In genomic region chr15:82985688-82986441, GRCh38 we compare ENCODE assay signal across 8 cellular contexts. TPM values are rescaled to one million over a fixed set of nuclear protein-coding genes. Genes with fewer than 3 reads are reported as not detected.
DNase-seq lines count a peak whose midpoint lies in the region; ATAC-seq and TF ChIP-seq lines count a peak whose summit lies in the region.

Gene RAMAC (plus strand): TSS chr15:82986210. CDS start chr15:82989019, 2,809 bp downstream.

- H3K4me3 ChIP-seq in prostate gland (peak within 1 kb of the TSS; percentile 72 to 81), urinary bladder (ENCODE audit: low read depth, low read length) (peak within 1 kb of the TSS; percentile 87)

- H3K4me1 ChIP-seq in prostate gland (replicated peaks) (peaks cover 7% of the 10 kb centered on the region), urinary bladder (ENCODE audit: insufficient read depth) (peaks cover 2% of the 10 kb centered on the region)

- in situ Hi-C loops in GM13977 (cut with MboI; ENCODE audit: low pct_unique_long_range_greater_than_20kb, low sequenced_read_pairs, unreplicated experiment) = loop anchor here (10.0 kb wide), 1 partner anchor 131 kb away; no protein-coding TSS in a partner anchor

- TF ChIP-seq POLR2A in prostate gland (IDR thresholded peaks at IDR 0.05) = peak; percentile 49

- TF ChIP-seq CTCF in GM13977 (IDR thresholded peaks at IDR 0.05; ENCODE audit: extremely low read depth, insufficient read depth, missing control alignments) = no peak
- TF ChIP-seq CTCF in prostate gland (IDR thresholded peaks at IDR 0.05) = no peak

- WGBS in prostate gland = 2% methylated on average over 45 of the region's 45 CpGs
- 1% methylated on average over 45 of the region's 45 CpGs for WGBS in urinary bladder

- H3K36me3 ChIP-seq in prostate gland = no peaks in the 10 kb centered on the region
- peaks cover 1% of the 10 kb centered on the region for H3K36me3 ChIP-seq in urinary bladder (ENCODE audit: insufficient read depth)

- intact Hi-C loops in T-helper 1 cell treated with Interleukin-12 subunit alpha and Interleukin-12 subunit beta and Interleukin-4 antibody, amounts not matched to agents 30 ng/mL and 1 ng/mL, for 36 hours (cut with micrococcal nuclease) = loop anchor here (1.0 to 5.0 kb wide), 12 partner anchors 14 to 724 kb away; partner anchors contain the start of genes AP3B2, C15orf40, EFL1 and RPS17
- intact Hi-C loops in left ventricle myocardium superior (cut with micrococcal nuclease) (loop anchor here (10.0 kb wide), 1 partner anchor 121 kb away; no protein-coding TSS in a partner anchor), prostate gland (cut with DNase I) (no loop called here)

- DNase-seq in GM13977 (ENCODE audit: low spot score) (peak; percentile 89), NCI-H146 treated with DMSO at 0.1 percent for 48 hours (lab: John Stamatoyannopoulos, UW; ENCODE audit: unreplicated experiment) (peak; percentile 66), left ventricle myocardium superior (peak; percentile 93), prostate gland (ENCODE audit: low spot score) (peak; percentile 95)

- ATAC-seq in HG02870 (IDR thresholded peaks at IDR 0.05; ENCODE audit: unreplicated experiment) = peak; percentile 89
- peak; percentile 98 for ATAC-seq in left ventricle myocardium superior

- no peaks in the 10 kb centered on the region for H3K9me3 ChIP-seq in prostate gland

- H3K27me3 ChIP-seq in prostate gland (replicated peaks; ENCODE audit: insufficient read depth) = no peaks in the 10 kb centered on the region

- peak within 1 kb of the TSS; percentile 78 for H3K27ac ChIP-seq in angular gyrus (ENCODE audit: low read depth, low read length)
- peak within 1 kb of the TSS; percentile 76 to 80 for H3K27ac ChIP-seq in prostate gland
- H3K27ac ChIP-seq in urinary bladder (ENCODE audit: low read depth) = peak within 1 kb of the TSS; percentile 48

RNA-seq across cellular contexts. Expression of gene RAMAC, which starts in this region (rescaled TPM):
- 27.4 and 29.7 TPM in 2 replicates for total RNA-seq in T-helper 1 cell treated with Interleukin-12 subunit alpha and Interleukin-12 subunit beta and Interleukin-4 antibody, amounts not matched to agents 30 ng/mL and 1 ng/mL, for 36 hours
- total RNA-seq in left ventricle myocardium superior = 15.0 TPM
- total RNA-seq in prostate gland = 10 to 100 TPM; 22.4 to 24.1 TPM
- 38.9 TPM for total RNA-seq in urinary bladder
- 22.1 TPM for polyA plus RNA-seq in urinary bladder

Comparison
In these comparisons a context has a peak if more than half of its experiments do, and no peak if none do; other contexts are left out.
1. Peak in every context shown above with its lines: DNase-seq, ATAC-seq, H3K4me3 ChIP-seq and H3K27ac ChIP-seq.